Comparison of ENCODE assay signal across 9 cellular contexts in genomic region chr3:23161896-23162570, GRCh38. TPM values are rescaled to one million over a fixed set of nuclear protein-coding genes. Genes with fewer than 3 reads are reported as not detected.
A peak's percentile ranks its signal among the peaks of the same experiment; 100 is the strongest.
DNase-seq lines count a peak whose midpoint lies in the region; ATAC-seq and TF ChIP-seq lines count a peak whose summit lies in the region.
"Had no signal": no experiment of that assay in that cellular context is flagged by ENCODE, and none has a peak within 500 bp of the region (broad histone marks: within the 10 kb centered on the region; RNA-seq: fewer than 3 reads in every experiment).

No MANE protein-coding gene starts in this region.

- no peak overlapping the region for H3K4me3 Mint-ChIP-seq in activated CD4-positive, alpha-beta T cell treated with anti-CD3 and anti-CD28 coated beads for 36 hours
- H3K4me3 Mint-ChIP-seq in mesothelial cell of epicardium = no peak overlapping the region

- POLR2A ChIA-PET in activated CD4-positive, alpha-beta T cell treated with anti-CD3 and anti-CD28 coated beads for 36 hours (lab: Charles Lee) = no interaction called here

- no peak for DNase-seq in activated CD4-positive, alpha-beta T cell treated with anti-CD3 and anti-CD28 coated beads for 36 hours
- DNase-seq in activated CD4-positive, alpha-beta T cell treated with anti-CD3 and anti-CD28 coated beads, Interleukin-2, amount 50 U/mL, for 48 hours = no peak
- peak; percentile 12 for DNase-seq in NAMALWA (ENCODE audit: low spot score)
- peak; percentile 33 for DNase-seq in stromal cell of bone marrow (ENCODE audit: low read depth)
- DNase-seq in mesothelial cell of epicardium (ENCODE audit: low spot score in 2 of 2, unreplicated experiment in 2 of 2) = no peak
- DNase-seq in activated T-cell treated with anti-CD3 and anti-CD28 coated beads, Interleukin-2, amount 50 U/mL, for 48 hours = no peak
- no peak for DNase-seq in dermis blood vessel endothelial cell
- DNase-seq: activated gamma-delta T cell had no signal

- CTCF ChIA-PET in activated CD4-positive, alpha-beta T cell treated with anti-CD3 and anti-CD28 coated beads for 36 hours (lab: Charles Lee) = no interaction called here

- H3K27me3 Mint-ChIP-seq in activated CD4-positive, alpha-beta T cell treated with anti-CD3 and anti-CD28 coated beads for 36 hours = peaks cover 2% of the 10 kb centered on the region
- H3K27me3 Mint-ChIP-seq in mesothelial cell of epicardium (ENCODE audit: low read depth) = peaks cover 4% of the 10 kb centered on the region

- intact Hi-C loops in activated CD4-positive, alpha-beta T cell treated with anti-CD3 and anti-CD28 coated beads for 36 hours (cut with DNase I, micrococcal nuclease) = no loop called here

- peak overlapping the region; percentile 7 for H3K27ac Mint-ChIP-seq in activated CD4-positive, alpha-beta T cell treated with anti-CD3 and anti-CD28 coated beads for 36 hours
- no peak overlapping the region for H3K27ac Mint-ChIP-seq in mesothelial cell of epicardium

- no peak for ATAC-seq in activated CD4-positive, alpha-beta T cell treated with anti-CD3 and anti-CD28 coated beads for 36 hours
- peak; percentile 70 for ATAC-seq in HG02763 (IDR thresholded peaks at IDR 0.05; ENCODE audit: unreplicated experiment)

- H3K9me3 Mint-ChIP-seq in activated CD4-positive, alpha-beta T cell treated with anti-CD3 and anti-CD28 coated beads for 36 hours (ENCODE audit: low read depth) = no peaks in the 10 kb centered on the region
- no peaks in the 10 kb centered on the region for H3K9me3 Mint-ChIP-seq in mesothelial cell of epicardium

- H3K36me3 Mint-ChIP-seq in activated CD4-positive, alpha-beta T cell treated with anti-CD3 and anti-CD28 coated beads for 36 hours (ENCODE audit: low read depth) = no peaks in the 10 kb centered on the region
- H3K36me3 Mint-ChIP-seq in mesothelial cell of epicardium = no peaks in the 10 kb centered on the region

- no peak for TF ChIP-seq CTCF in mesothelial cell of epicardium (IDR thresholded peaks at IDR 0.05; ENCODE audit: unreplicated experiment)

- peaks cover 6% of the 10 kb centered on the region for H3K4me1 Mint-ChIP-seq in activated CD4-positive, alpha-beta T cell treated with anti-CD3 and anti-CD28 coated beads for 36 hours
- peaks cover 18% of the 10 kb centered on the region for H3K4me1 Mint-ChIP-seq in mesothelial cell of epicardium

RNA-seq across cellular contexts. Expression of gene UBE2E2, which starts 41.1 kb away (rescaled TPM):
- total RNA-seq in activated CD4-positive, alpha-beta T cell treated with anti-CD3 and anti-CD28 coated beads for 36 hours = 10 to 100 TPM; 13.5 to 18.2 TPM
- total RNA-seq in mesothelial cell of epicardium (42.3 to 47.8 TPM (median 47.0 TPM) in 3 replicates), dermis blood vessel endothelial cell (28.0 and 32.2 TPM in 2 replicates)

Comparison
In these comparisons a context has a peak if more than half of its experiments do, and no peak if none do; other contexts are left out.
1. DNase-seq: peak in NAMALWA (single experiment) and stromal cell of bone marrow (single experiment); none in activated CD4-positive, alpha-beta T cell treated with anti-CD3 and anti-CD28 coated beads for 36 hours (single experiment), activated CD4-positive, alpha-beta T cell treated with anti-CD3 and anti-CD28 coated beads, Interleukin-2, amount 50 U/mL, for 48 hours (0 of 2), mesothelial cell of epicardium (0 of 2), activated T-cell treated with anti-CD3 and anti-CD28 coated beads, Interleukin-2, amount 50 U/mL, for 48 hours (0 of 2) and dermis blood vessel endothelial cell (single experiment).